Comparison of ENCODE assay signal across 12 cellular contexts in the genomic region with DNA sequence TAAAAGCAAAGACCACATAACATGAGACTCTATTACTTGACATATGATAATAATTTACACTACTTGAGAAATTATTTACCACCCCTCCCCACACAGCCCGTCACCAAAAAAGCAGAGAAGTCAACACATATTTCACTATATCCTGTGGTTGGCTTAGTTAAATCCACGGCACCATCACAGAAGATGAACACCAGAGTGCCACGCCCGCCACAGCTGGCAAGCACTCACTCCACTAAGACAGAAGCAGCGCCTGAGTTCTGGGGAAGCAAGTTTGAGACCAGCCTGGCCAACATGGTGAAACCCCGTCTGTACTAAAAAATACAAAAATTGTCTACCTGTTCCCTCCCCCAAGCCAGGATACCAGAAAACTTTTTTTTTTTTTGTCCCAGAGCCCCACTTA. TPM values are rescaled to one million over a fixed set of nuclear protein-coding genes. Genes with fewer than 3 reads are reported as not detected.
DNase-seq lines count a peak whose midpoint lies in the region; ATAC-seq and TF ChIP-seq lines count a peak whose summit lies in the region.
"Had no signal": no experiment of that assay in that cellular context is flagged by ENCODE, and none has a peak within 500 bp of the region (broad histone marks: within the 10 kb centered on the region; RNA-seq: fewer than 3 reads in every experiment).

No MANE protein-coding gene starts in this region.

- TF ChIP-seq POLR2A in right lobe of liver (IDR thresholded peaks at IDR 0.05), result no peak

- ATAC-seq in heart right ventricle (no peak), left cardiac atrium (no peak), WTC11 (no peak), right lobe of liver (no peak), GM21447 (IDR thresholded peaks at IDR 0.05; ENCODE audit: unreplicated experiment) (no peak)
- ATAC-seq: activated CD8-positive, alpha-beta T cell treated with anti-CD3 and anti-CD28 coated beads, Interleukin-2, amount 10 ng/mL, durations not matched to agents 7 days and 5 days; stimulated activated effector memory CD8-positive, alpha-beta T cell treated with anti-CD3 and anti-CD28 coated beads, Interleukin-12 subunit alpha, Interleukin-12 subunit beta, amount 100 ng/mL, for 72 hours had no signal

- TF ChIP-seq CTCF in heart right ventricle (IDR thresholded peaks at IDR 0.05) (no peak), WTC11 (IDR thresholded peaks at IDR 0.05) (no peak), right lobe of liver (IDR thresholded peaks at IDR 0.05) (no peak), type B pancreatic cell (conservative IDR thresholded peaks at IDR 0.05) (no peak), WERI-Rb-1 (IDR thresholded peaks at IDR 0.05; ENCODE audit: low read depth, low read length) (no peak)

- peak overlapping the region in 9 of 10 donors; percentile 31 to 81 (median 58) for H3K27ac ChIP-seq in heart right ventricle
- H3K27ac ChIP-seq in right lobe of liver, result peak overlapping the region in 2 of 3 donors; percentile 69 to 77
- H3K27ac ChIP-seq in WERI-Rb-1, result no peak overlapping the region
- H3K27ac ChIP-seq: BLaER1, SJSA1 had no signal

- intact Hi-C loops in heart right ventricle (cut with DNase I), result loop anchor here in 5 of 10 donors (5.0 to 10.0 kb wide), 3 partner anchors 35 to 97 kb away; no protein-coding TSS in a partner anchor
- intact Hi-C loops in left cardiac atrium (cut with DNase I), result loop anchor here (5.0 to 10.0 kb wide), 3 partner anchors 40 to 57 kb away; no protein-coding TSS in a partner anchor
- intact Hi-C loops in right lobe of liver (cut with DNase I), result no loop called here

- 84 to 89% methylated on average over 6 of the region's 6 CpGs for WGBS in heart right ventricle, 2 donors
- WGBS in right lobe of liver (ENCODE audit: insufficient coverage, low coverage, low lambda C conversion rate, missing lambda C conversion rate), result 59% methylated on average over 6 of the region's 6 CpGs

- H3K36me3 ChIP-seq in heart right ventricle (peaks cover 0 to 12% (median 0%) of the 10 kb centered on the region in 9 donors), right lobe of liver (no peaks in the 10 kb centered on the region), WERI-Rb-1 (peaks cover 15% of the 10 kb centered on the region; the same call in 1 of the 2 replicates)

- H3K4me1 ChIP-seq in heart right ventricle (peaks cover 16 to 84% (median 72%) of the 10 kb centered on the region in 9 donors), right lobe of liver (peaks cover 0 to 49% (median 21%) of the 10 kb centered on the region in 4 donors)

- H3K4me1 Mint-ChIP-seq in WTC11, result peaks cover 87% of the 10 kb centered on the region
- H3K4me1 Mint-ChIP-seq in type B pancreatic cell (ENCODE audit: unreplicated experiment), result peaks cover 71% of the 10 kb centered on the region

- H3K9me3 ChIP-seq in heart right ventricle (no peaks in the 10 kb centered on the region), right lobe of liver (no peaks in the 10 kb centered on the region), WERI-Rb-1 (ENCODE audit: severe bottlenecking) (no peaks in the 10 kb centered on the region)
- H3K9me3 ChIP-seq: SJSA1 had no signal

- H3K4me3 ChIP-seq in heart right ventricle, result no peak overlapping the region
- no peak overlapping the region for H3K4me3 ChIP-seq in right lobe of liver
- no peak overlapping the region for H3K4me3 ChIP-seq in WERI-Rb-1 (ENCODE audit: low read depth, low read length)
- H3K4me3 ChIP-seq: BLaER1, SJSA1 had no signal

- peak overlapping the region; percentile 82 for H3K27ac Mint-ChIP-seq in WTC11
- H3K27ac Mint-ChIP-seq in type B pancreatic cell, result peak overlapping the region; percentile 90
- H3K27ac Mint-ChIP-seq: activated CD8-positive, alpha-beta T cell treated with anti-CD3 and anti-CD28 coated beads, Interleukin-2, amount 10 ng/mL, durations not matched to agents 7 days and 5 days; stimulated activated effector memory CD8-positive, alpha-beta T cell treated with anti-CD3 and anti-CD28 coated beads, Interleukin-12 subunit alpha, Interleukin-12 subunit beta, amount 100 ng/mL, for 72 hours had no signal

- CTCF ChIA-PET in WTC11 (lab: Charles Lee), result interaction anchor here (0.7 to 1.1 kb wide), 2 partner anchors 13 to 89 kb away, joined by 3 to 4 read pairs; no protein-coding TSS in a partner anchor

- 0 out of 2 replicates have a peak, but pooled peaks cover 1% of the 10 kb centered on the region for H3K36me3 Mint-ChIP-seq in WTC11
- peaks cover 8% of the 10 kb centered on the region for H3K36me3 Mint-ChIP-seq in type B pancreatic cell

- DNase-seq in heart right ventricle (no peak), left cardiac atrium (no peak), WTC11 (ENCODE audit: low spot score) (no peak), right lobe of liver (peak in 1 of 3 donors; percentile 42), type B pancreatic cell (ENCODE audit: extremely low spot score, unreplicated experiment) (no peak), WERI-Rb-1 (no peak), NCI-H82 (lab: John Stamatoyannopoulos, UW) (no peak)
- DNase-seq: activated CD8-positive, alpha-beta T cell treated with anti-CD3 and anti-CD28 coated beads, Interleukin-2, amount 10 ng/mL, durations not matched to agents 7 days and 5 days had no signal

- POLR2A ChIA-PET in WTC11 (lab: Charles Lee), result no interaction called here

- H3K4me3 Mint-ChIP-seq in WTC11 (no peak overlapping the region), type B pancreatic cell (peak overlapping the region; percentile 44)
- H3K4me3 Mint-ChIP-seq: activated CD8-positive, alpha-beta T cell treated with anti-CD3 and anti-CD28 coated beads, Interleukin-2, amount 10 ng/mL, durations not matched to agents 7 days and 5 days; stimulated activated effector memory CD8-positive, alpha-beta T cell treated with anti-CD3 and anti-CD28 coated beads, Interleukin-12 subunit alpha, Interleukin-12 subunit beta, amount 100 ng/mL, for 72 hours had no signal

- no peaks in the 10 kb centered on the region; the same call in 1 of the 2 replicates for H3K27me3 Mint-ChIP-seq in WTC11 (ENCODE audit: low read depth)
- no peaks in the 10 kb centered on the region for H3K27me3 Mint-ChIP-seq in type B pancreatic cell

- H3K9me3 Mint-ChIP-seq in WTC11 (no peaks in the 10 kb centered on the region), type B pancreatic cell (no peaks in the 10 kb centered on the region)
- H3K9me3 Mint-ChIP-seq: stimulated activated effector memory CD8-positive, alpha-beta T cell treated with anti-CD3 and anti-CD28 coated beads, Interleukin-12 subunit alpha, Interleukin-12 subunit beta, amount 100 ng/mL, for 72 hours had no signal

- H3K27me3 ChIP-seq in heart right ventricle, result no peaks in the 10 kb centered on the region
- no peaks in the 10 kb centered on the region for H3K27me3 ChIP-seq in right lobe of liver
- no peaks in the 10 kb centered on the region for H3K27me3 ChIP-seq in WERI-Rb-1 (ENCODE audit: insufficient read depth, low read depth, severe bottlenecking)
- H3K27me3 ChIP-seq: BLaER1, SJSA1 had no signal

TF ChIP-seq in WTC11, 78 proteins besides CTCF, POLR2A, EP300 and RAD21:
- TF ChIP-seq SMAD3 (CRISPR knock-in tag; IDR thresholded peaks at IDR 0.05; ENCODE audit: borderline replicate concordance) (no peak), SOX15 (CRISPR knock-in tag; IDR thresholded peaks at IDR 0.05) (no peak), ESRRA (CRISPR knock-in tag; IDR thresholded peaks at IDR 0.05; ENCODE audit: borderline replicate concordance) (no peak)
TF ChIP-seq in WTC11: peak in this region for 0.

RNA-seq across cellular contexts. Expression of a gene that starts 53.1 kb away (rescaled TPM):
- 10 to 100 TPM; 45.0 to 69.7 (median 57.8) TPM for total RNA-seq in heart right ventricle
- polyA plus RNA-seq in heart right ventricle, result 10 to 100 TPM; 24.3 to 41.7 TPM
- total RNA-seq in left cardiac atrium, result 10 to 100 TPM; 55.8 to 62.9 TPM
- total RNA-seq in WTC11 (2021), result 64.1 to 70.5 TPM (median 69.0 TPM) in 3 replicates
- 10 to 100 TPM; 21.4 to 67.0 (median 47.1) TPM for total RNA-seq in right lobe of liver
- total RNA-seq in type B pancreatic cell (ENCODE audit: low replicate concordance), result 53.4 and 89.1 TPM in 2 replicates

Comparison
In these comparisons a context has a peak if more than half of its experiments do, and no peak if none do; other contexts are left out.
1. intact Hi-C loops: an anchor here in left cardiac atrium (5.0 to 10.0 kb wide); none called in right lobe of liver.